In genomic region chr1:33256335-33256700, GRCh38 we compare ENCODE assay signal across 1 cellular context.
TF ChIP-seq lines count a peak whose summit lies in the region.

Gene ZNF362 (plus strand): TSS chr1:33256492. CDS start chr1:33270575, 14,083 bp downstream.

TF ChIP-seq in WTC11, 78 proteins besides CTCF, POLR2A, EP300 and RAD21 (continued from another document):
- TF ChIP-seq PREB (CRISPR knock-in tag; IDR thresholded peaks at IDR 0.05; ENCODE audit: borderline replicate concordance) (no peak), ELF4 (CRISPR knock-in tag; IDR thresholded peaks at IDR 0.05; ENCODE audit: low read depth) (no peak), ZNF121 (CRISPR knock-in tag; IDR thresholded peaks at IDR 0.05) (no peak)
TF ChIP-seq in WTC11: peak in this region for 0.
